8 cellular contexts compared by ENCODE assay signal in the genomic region with DNA sequence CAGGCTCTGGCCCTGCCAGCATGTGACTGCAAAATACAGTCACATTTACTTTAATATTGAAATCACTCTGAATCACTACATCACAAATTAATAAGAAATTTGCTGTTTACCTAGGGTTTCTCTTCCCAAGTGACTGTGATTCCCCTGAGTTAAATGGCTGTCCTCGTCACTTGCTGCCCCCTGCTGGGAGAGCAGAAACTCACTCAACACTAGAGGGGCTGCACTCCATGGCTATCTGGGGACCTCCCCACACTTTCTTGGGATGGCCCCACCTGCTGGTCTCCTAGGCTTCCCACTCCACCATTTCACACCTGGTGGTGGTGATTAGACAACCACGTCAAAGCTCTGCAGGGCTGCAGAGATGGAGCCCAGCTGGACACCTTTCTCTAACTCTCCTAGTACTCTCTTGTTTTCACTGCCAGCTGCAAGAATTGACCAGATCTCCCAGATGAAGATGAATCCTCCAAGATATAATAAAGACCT.
A peak's percentile ranks its signal among the peaks of the same experiment; 100 is the strongest.
DNase-seq lines count a peak whose midpoint lies in the region; ATAC-seq and TF ChIP-seq lines count a peak whose summit lies in the region.

No MANE protein-coding gene starts in this region.

- H3K36me3 Mint-ChIP-seq in CD4-positive, alpha-beta T cell (ENCODE audit: low read depth): peaks cover 21% of the 10 kb centered on the region

- H3K4me1 Mint-ChIP-seq in CD4-positive, alpha-beta T cell (ENCODE audit: low read depth): peaks cover 38% of the 10 kb centered on the region

- peak overlapping the region; percentile 95 for H3K27ac Mint-ChIP-seq in CD4-positive, alpha-beta T cell

- peak overlapping the region; percentile 68 for H3K4me3 Mint-ChIP-seq in CD4-positive, alpha-beta T cell

- CTCF ChIA-PET in CD4-positive, alpha-beta T cell (lab: Charles Lee): interaction anchor here (0.6 to 8.4 kb wide), 15 partner anchors 9 to 242 kb away, joined by 3 to 74 read pairs (median 5); a partner anchor contains a TSS

- peak; percentile 50 to 74 (median 66) for DNase-seq in CD4-positive, alpha-beta T cell
- peak; percentile 32 for DNase-seq in H4 (ENCODE audit: low spot score)
- DNase-seq in OCI-M1 (lab: John Stamatoyannopoulos, UW): peak; percentile 74
- DNase-seq in activated T-cell treated with anti-CD3 and anti-CD28 coated beads, Interleukin-2, amount 50 U/mL, for 1 hour: peak; percentile 78
- DNase-seq in fibroblast of villous mesenchyme (ENCODE audit: low read depth): peak; percentile 34
- DNase-seq in stimulated activated CD4-positive, alpha-beta T cell treated with anti-CD3 and anti-CD28 coated beads, Interleukin-2, amount 100 ng/mL, for 24 hours: peak; percentile 84 to 85
- DNase-seq in DMS153 (lab: John Stamatoyannopoulos, UW): no peak
- no peak for DNase-seq in NCI-H1417 treated with DMSO at 0.1 percent for 48 hours (lab: John Stamatoyannopoulos, UW)

- H3K9me3 ChIP-seq in CD4-positive, alpha-beta T cell (ENCODE audit: control insufficient read depth, low read length): peaks cover 9% of the 10 kb centered on the region

- no peaks in the 10 kb centered on the region for H3K27me3 ChIP-seq in CD4-positive, alpha-beta T cell (ENCODE audit: control insufficient read depth, insufficient read depth, low read length)

- no peak overlapping the region for H3K4me3 ChIP-seq in fibroblast of villous mesenchyme (ENCODE audit: low read depth, low read length)

- ATAC-seq in CD4-positive, alpha-beta T cell (ENCODE audit: poor library complexity): peak; percentile 63

- peaks cover 4% of the 10 kb centered on the region for H3K9me3 Mint-ChIP-seq in CD4-positive, alpha-beta T cell

- H3K27me3 Mint-ChIP-seq in CD4-positive, alpha-beta T cell: no peaks in the 10 kb centered on the region

- peak; percentile 94 for TF ChIP-seq CTCF in CD4-positive, alpha-beta T cell (IDR thresholded peaks at IDR 0.05)
- peak; percentile 59 for TF ChIP-seq CTCF in fibroblast of villous mesenchyme (IDR thresholded peaks at IDR 0.05; ENCODE audit: insufficient read depth, low read depth, low read length)

- no peak overlapping the region for H3K27ac ChIP-seq in CD4-positive, alpha-beta T cell (ENCODE audit: low read depth, low read length)

- intact Hi-C loops in CD4-positive, alpha-beta T cell (cut with DNase I, micrococcal nuclease): loop anchor here (1.0 to 5.0 kb wide), 9 partner anchors 15 to 238 kb away; a partner anchor contains a TSS

- POLR2A ChIA-PET in CD4-positive, alpha-beta T cell (lab: Charles Lee): interaction anchor here (1.1 to 6.6 kb wide), 5 partner anchors 48 to 79 kb away, joined by 3 to 103 read pairs (median 53); a partner anchor contains a TSS

Comparison
In these comparisons a context has a peak if more than half of its experiments do, and no peak if none do; other contexts are left out.
1. DNase-seq: peak in CD4-positive, alpha-beta T cell (10 of 10), H4 (single experiment), OCI-M1 (single experiment), activated T-cell treated with anti-CD3 and anti-CD28 coated beads, Interleukin-2, amount 50 U/mL, for 1 hour (single experiment), fibroblast of villous mesenchyme (single experiment) and stimulated activated CD4-positive, alpha-beta T cell treated with anti-CD3 and anti-CD28 coated beads, Interleukin-2, amount 100 ng/mL, for 24 hours (2 of 2); none in DMS153 (single experiment) and NCI-H1417 treated with DMSO at 0.1 percent for 48 hours (single experiment).